In genomic region chr17:17751996-17752821, GRCh38 we compare ENCODE assay signal across 8 cellular contexts.
A peak's percentile ranks its signal among the peaks of the same experiment; 100 is the strongest.
DNase-seq lines count a peak whose midpoint lies in the region; ATAC-seq and TF ChIP-seq lines count a peak whose summit lies in the region.

No MANE protein-coding gene starts in this region.

- peak overlapping the region; percentile 70 for H3K4me3 ChIP-seq in endodermal cell (ENCODE audit: low read length)

- no peaks in the 10 kb centered on the region for H3K36me3 Mint-ChIP-seq in endodermal cell (ENCODE audit: low read depth)
- H3K36me3 Mint-ChIP-seq in mesothelial cell of epicardium: no peaks in the 10 kb centered on the region

- no peaks in the 10 kb centered on the region for H3K27me3 ChIP-seq in endodermal cell (ENCODE audit: control insufficient read depth, insufficient read depth, low read length, poor library complexity, severe bottlenecking)

- H3K27ac Mint-ChIP-seq in endodermal cell (peak overlapping the region; percentile 98), mesothelial cell of epicardium (peak overlapping the region; percentile 96)

- WGBS in endodermal cell (ENCODE audit: insufficient coverage in 1 of 2, insufficient read length in 1 of 2), 2 experiments: 17 to 19% methylated on average over 33 to 59 of the region's 59 CpGs

- peaks cover 6% of the 10 kb centered on the region for H3K4me1 ChIP-seq in endodermal cell (ENCODE audit: control insufficient read depth, insufficient read depth, low read length)

- peaks cover 36% of the 10 kb centered on the region for H3K4me1 Mint-ChIP-seq in endodermal cell
- H3K4me1 Mint-ChIP-seq in mesothelial cell of epicardium: peaks cover 50% of the 10 kb centered on the region

- H3K9me3 Mint-ChIP-seq in endodermal cell (no peaks in the 10 kb centered on the region), mesothelial cell of epicardium (no peaks in the 10 kb centered on the region)

- peak overlapping the region; percentile 34 for H3K9ac ChIP-seq in endodermal cell (ENCODE audit: extremely low read depth, low read length, poor library complexity, severe bottlenecking)

- no peaks in the 10 kb centered on the region for H3K9me3 ChIP-seq in endodermal cell (ENCODE audit: control insufficient read depth, low read length)

- H3K27ac ChIP-seq in C4-2B (peak overlapping the region; percentile 62), endodermal cell (ENCODE audit: low read depth, low read length) (peak overlapping the region; percentile 93)

- ATAC-seq in GM19372 (IDR thresholded peaks at IDR 0.05; ENCODE audit: low read depth, unreplicated experiment): peak; percentile 87
- peak; percentile 76 for ATAC-seq in HG03520 (IDR thresholded peaks at IDR 0.05; ENCODE audit: unreplicated experiment)

- no peaks in the 10 kb centered on the region for H3K27me3 Mint-ChIP-seq in endodermal cell (ENCODE audit: insufficient read depth)
- H3K27me3 Mint-ChIP-seq in mesothelial cell of epicardium (ENCODE audit: low read depth): no peaks in the 10 kb centered on the region

- H3K4me3 Mint-ChIP-seq in endodermal cell (peak overlapping the region; percentile 56), mesothelial cell of epicardium (peak overlapping the region; percentile 63)

- no peak; the same call in 1 of the 2 replicates for TF ChIP-seq CTCF in C4-2B (conservative IDR thresholded peaks at IDR 0.05)
- TF ChIP-seq CTCF in endodermal cell (conservative IDR thresholded peaks at IDR 0.05): peak; percentile 30
- TF ChIP-seq CTCF in mesothelial cell of epicardium (IDR thresholded peaks at IDR 0.05; ENCODE audit: unreplicated experiment): no peak

- peak; percentile 94 for DNase-seq in NOMO-1 treated with dmso at 0.1 percent for 144 hours (lab: John Stamatoyannopoulos, UW; ENCODE audit: unreplicated experiment)
- DNase-seq in activated CD8-positive, alpha-beta memory T cell treated with anti-CD3 and anti-CD28 coated beads, Interleukin-2, amount 50 U/mL, for 4 hours: peak; percentile 95
- peak; percentile 100 for DNase-seq in endodermal cell
- DNase-seq in mesothelial cell of epicardium (ENCODE audit: low spot score in 2 of 2, unreplicated experiment in 2 of 2): peak; percentile 92 to 94
- DNase-seq in stimulated activated CD8-positive, alpha-beta memory T cell treated with anti-CD3 and anti-CD28 coated beads, Interleukin-15, amount 100 ng/mL, for 24 hours (ENCODE audit: low read depth): peak; percentile 95

- peaks cover 17% of the 10 kb centered on the region for H3K36me3 ChIP-seq in endodermal cell (ENCODE audit: control insufficient read depth, insufficient read depth, low read length)

Comparison
In these comparisons a context has a peak if more than half of its experiments do, and no peak if none do; other contexts are left out.
1. Peak in every context shown above with its lines: DNase-seq, ATAC-seq, H3K4me3 ChIP-seq and H3K27ac ChIP-seq.